Comparison of ENCODE assay signal across 8 cellular contexts in the genomic region with DNA sequence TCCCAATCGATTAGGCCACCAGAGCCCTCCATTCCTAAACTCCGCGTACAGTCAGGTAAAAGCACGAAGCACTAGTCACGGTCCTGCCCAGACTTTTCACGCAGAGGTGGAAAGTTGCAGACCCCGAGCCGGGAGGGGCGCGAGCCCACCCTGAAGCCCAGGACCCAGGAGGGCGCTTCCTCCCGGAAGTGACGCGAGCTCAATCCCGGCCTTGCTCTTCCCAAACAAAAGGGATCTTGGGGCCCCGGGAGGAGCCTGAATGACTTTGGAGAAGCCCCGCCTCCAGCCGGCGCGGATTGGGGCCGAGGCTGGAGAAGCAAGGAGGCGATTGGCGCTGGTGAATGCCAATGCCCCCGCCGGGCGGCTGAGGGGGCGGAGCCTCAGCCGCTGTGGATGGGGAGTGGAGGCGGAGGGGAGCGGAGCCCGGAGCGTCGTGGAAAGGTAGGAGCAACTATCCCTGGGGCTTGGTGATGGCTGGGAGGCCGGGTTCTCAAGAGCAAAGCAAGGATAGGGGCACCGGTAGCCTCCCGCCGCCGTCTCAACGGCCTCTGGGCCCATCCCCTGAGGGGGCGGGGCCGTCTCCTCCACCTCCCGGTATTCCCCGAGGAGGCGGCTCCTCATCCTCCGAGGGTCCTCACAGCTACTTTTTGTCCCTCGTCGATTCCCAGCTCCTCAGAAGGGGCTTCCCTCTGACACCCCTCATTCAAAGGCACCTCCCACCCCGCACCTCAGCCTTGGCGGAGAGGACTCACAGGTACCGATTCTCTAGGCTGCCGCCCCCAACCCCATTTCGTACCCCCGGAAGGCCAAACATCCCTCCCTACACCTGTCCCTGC. TPM values are rescaled to one million over a fixed set of nuclear protein-coding genes. Genes with fewer than 3 reads are reported as not detected.
DNase-seq lines count a peak whose midpoint lies in the region; ATAC-seq and TF ChIP-seq lines count a peak whose summit lies in the region.

A gene with protein sequence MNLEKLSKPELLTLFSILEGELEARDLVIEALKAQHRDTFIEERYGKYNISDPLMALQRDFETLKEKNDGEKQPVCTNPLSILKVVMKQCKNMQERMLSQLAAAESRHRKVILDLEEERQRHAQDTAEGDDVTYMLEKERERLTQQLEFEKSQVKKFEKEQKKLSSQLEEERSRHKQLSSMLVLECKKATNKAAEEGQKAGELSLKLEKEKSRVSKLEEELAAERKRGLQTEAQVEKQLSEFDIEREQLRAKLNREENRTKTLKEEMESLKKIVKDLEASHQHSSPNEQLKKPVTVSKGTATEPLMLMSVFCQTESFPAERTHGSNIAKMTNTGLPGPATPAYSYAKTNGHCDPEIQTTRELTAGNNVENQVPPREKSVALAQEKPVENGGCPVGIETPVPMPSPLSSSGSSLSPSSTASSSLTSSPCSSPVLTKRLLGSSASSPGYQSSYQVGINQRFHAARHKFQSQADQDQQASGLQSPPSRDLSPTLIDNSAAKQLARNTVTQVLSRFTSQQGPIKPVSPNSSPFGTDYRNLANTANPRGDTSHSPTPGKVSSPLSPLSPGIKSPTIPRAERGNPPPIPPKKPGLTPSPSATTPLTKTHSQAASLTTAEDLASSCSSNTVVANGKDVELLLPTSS (plus strand): TSS at position 383 of the 836 bp plus-strand sequence. CDS start 19,952 bp downstream, outside the sequence.

- peak within 1 kb of the TSS; percentile 92 to 97 for H3K27ac ChIP-seq in coronary artery

- TF ChIP-seq POLR2A in GM19099 (IDR thresholded peaks at IDR 0.05; ENCODE audit: extremely low read depth, insufficient read length, low read depth), result peak; percentile 25

- no peaks in the 10 kb centered on the region for H3K36me3 Mint-ChIP-seq in activated CD4-positive, alpha-beta T cell treated with anti-CD3 and anti-CD28 coated beads, Interleukin-2, amount 10 ng/mL, durations not matched to agents 24 days and 14 days (ENCODE audit: low read depth)

- peak; percentile 58 for ATAC-seq in HG03378 (IDR thresholded peaks at IDR 0.05; ENCODE audit: unreplicated experiment)

- TF ChIP-seq CTCF in AG09319 (IDR thresholded peaks at IDR 0.05; ENCODE audit: low read depth, low read length), result no peak
- no peak for TF ChIP-seq CTCF in coronary artery (IDR thresholded peaks at IDR 0.05)

- H3K9me3 Mint-ChIP-seq in activated CD4-positive, alpha-beta T cell treated with anti-CD3 and anti-CD28 coated beads, Interleukin-2, amount 10 ng/mL, durations not matched to agents 24 days and 14 days, result no peaks in the 10 kb centered on the region

- H3K4me1 Mint-ChIP-seq in activated CD4-positive, alpha-beta T cell treated with anti-CD3 and anti-CD28 coated beads, Interleukin-2, amount 10 ng/mL, durations not matched to agents 24 days and 14 days, result peaks cover 31% of the 10 kb centered on the region

- peaks cover 10% of the 10 kb centered on the region for H3K27me3 Mint-ChIP-seq in activated CD4-positive, alpha-beta T cell treated with anti-CD3 and anti-CD28 coated beads, Interleukin-2, amount 10 ng/mL, durations not matched to agents 24 days and 14 days

- H3K4me3 Mint-ChIP-seq in activated CD4-positive, alpha-beta T cell treated with anti-CD3 and anti-CD28 coated beads, Interleukin-2, amount 10 ng/mL, durations not matched to agents 24 days and 14 days, result peak within 1 kb of the TSS; percentile 89

- intact Hi-C loops in activated CD4-positive, alpha-beta T cell treated with anti-CD3 and anti-CD28 coated beads, Interleukin-2, amount 10 ng/mL, durations not matched to agents 24 days and 14 days (cut with micrococcal nuclease), result loop anchor here (1.0 to 10.0 kb wide), 5 partner anchors 70 to 679 kb away; a partner anchor contains a TSS

- peak within 1 kb of the TSS; percentile 93 for H3K4me3 ChIP-seq in coronary artery

- peak within 1 kb of the TSS; percentile 78 for H3K27ac Mint-ChIP-seq in activated CD4-positive, alpha-beta T cell treated with anti-CD3 and anti-CD28 coated beads, Interleukin-2, amount 10 ng/mL, durations not matched to agents 24 days and 14 days

- peak; percentile 88 for DNase-seq in AG09319 (ENCODE audit: extremely low read depth, low read depth)
- DNase-seq in NCI-H460 (ENCODE audit: extremely low read depth, low read depth), result peak; percentile 91
- DNase-seq in activated CD4-positive, alpha-beta T cell treated with anti-CD3 and anti-CD28 coated beads, Interleukin-2, amount 10 ng/mL, durations not matched to agents 24 days and 14 days, result peak; percentile 95
- DNase-seq in coronary artery (ENCODE audit: low spot score), result peak; percentile 98
- DNase-seq in left kidney (ENCODE audit: low read depth, low spot score), result peak; percentile 99
- DNase-seq in stimulated activated CD4-positive, alpha-beta T cell treated with anti-CD3 and anti-CD28 coated beads, Interleukin-1b, Interleukin-23, amount 100 ng/mL, for 48 hours, result peak; percentile 77

RNA-seq across cellular contexts. Expression of the gene that starts here (rescaled TPM):
- total RNA-seq in NCI-H460 (2014; rRNA removed; shearing (Covaris generic)), result 9.4 and 10.7 TPM in 2 replicates
- polyA plus RNA-seq in NCI-H460 (2014; cell fraction: nucleus; rRNA removed), result 1.5 and 2.5 TPM in 2 replicates
- 3.9 and 4.1 TPM in 2 replicates for total RNA-seq in activated CD4-positive, alpha-beta T cell treated with anti-CD3 and anti-CD28 coated beads, Interleukin-2, amount 10 ng/mL, durations not matched to agents 24 days and 14 days

Comparison
In these comparisons a context has a peak if more than half of its experiments do, and no peak if none do; other contexts are left out.
1. Peak in every context shown above with its lines: DNase-seq, ATAC-seq, H3K4me3 ChIP-seq and H3K27ac ChIP-seq.